Comparison of ENCODE assay signal across 8 cellular contexts in the genomic region with DNA sequence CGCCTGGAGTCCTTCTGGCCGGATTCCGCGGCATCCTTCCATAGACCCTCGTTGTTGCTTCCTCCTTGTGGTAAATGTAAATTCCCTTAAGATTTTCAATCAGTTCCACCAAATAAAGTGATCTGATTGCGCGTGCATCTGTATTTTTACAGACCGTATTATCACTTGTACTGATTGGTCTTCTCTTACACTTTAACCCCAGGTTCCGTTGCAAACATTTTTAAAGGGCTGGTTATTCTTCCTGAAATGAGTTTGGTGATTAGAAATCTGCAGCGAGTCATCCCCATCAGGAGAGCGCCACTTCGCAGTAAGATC. TPM values are rescaled to one million over a fixed set of nuclear protein-coding genes. Genes with fewer than 3 reads are reported as not detected.
DNase-seq lines count a peak whose midpoint lies in the region; ATAC-seq, FAIRE-seq and TF ChIP-seq lines count a peak whose summit lies in the region.

No MANE protein-coding gene starts in this region.

- ATAC-seq in HG03342 (IDR thresholded peaks at IDR 0.05; ENCODE audit: unreplicated experiment) = no peak

- TF ChIP-seq CTCF in RWPE1 (conservative IDR thresholded peaks at IDR 0.05; ENCODE audit: low read depth) = no peak
- no peak for TF ChIP-seq CTCF in fibroblast of mammary gland (conservative IDR thresholded peaks at IDR 0.05; ENCODE audit: control insufficient read depth, insufficient read depth, low read depth, low read length)

- CTCF ChIA-PET in RWPE1 (lab: Yijun Ruan, JAX) = no interaction called here

- peak overlapping the region; percentile 97 for H3K27ac ChIP-seq in RWPE1

- POLR2A ChIA-PET in RWPE1 (lab: Yijun Ruan, JAX; ENCODE audit: low non-redundant PET) = interaction anchor here (1.0 kb wide), 1 partner anchor 143 kb away, joined by 4 read pairs; no protein-coding TSS in a partner anchor

- H3K4me3 ChIP-seq in fibroblast of mammary gland (ENCODE audit: control insufficient read depth, low read depth, low read length) = peak overlapping the region; percentile 69

- FAIRE-seq in H54 (lab: Jason Lieb, UNC) = no peak

- no peak for TF ChIP-seq POLR2A in H54 (IDR thresholded peaks at IDR 0.05; ENCODE audit: low read depth, low read length)

- peak; percentile 56 for DNase-seq in SKM-1 (lab: John Stamatoyannopoulos, UW; ENCODE audit: unreplicated experiment)
- DNase-seq in SKM-1 treated with dmso at 0.1 percent for 144 hours (lab: John Stamatoyannopoulos, UW; ENCODE audit: unreplicated experiment) = no peak
- no peak for DNase-seq in RWPE1 (ENCODE audit: low spot score)
- peak; percentile 75 for DNase-seq in fibroblast of mammary gland (ENCODE audit: low read depth)
- peak; percentile 43 for DNase-seq in renal cortical epithelial cell (ENCODE audit: low read depth)
- no peak for DNase-seq in A172 (ENCODE audit: low spot score)
- no peak for DNase-seq in H54 (ENCODE audit: insufficient read length, low spot score)

RNA-seq across cellular contexts. Expression of a gene that starts 0.5 kb away (rescaled TPM):
- 3.1 and 9.0 TPM in 2 replicates for total RNA-seq in renal cortical epithelial cell
- 13.7 and 25.5 TPM in 2 replicates for total RNA-seq in A172 (2014; rRNA removed; shearing (Covaris generic))

RNA-seq across cellular contexts. Expression of a gene that starts 1.2 kb away (rescaled TPM):
- 39.4 and 81.7 TPM in 2 replicates for total RNA-seq in renal cortical epithelial cell
- 57.6 and 61.7 TPM in 2 replicates for total RNA-seq in A172 (2014; rRNA removed; shearing (Covaris generic))

RNA-seq across cellular contexts. Expression of a gene that starts 37.0 kb away (rescaled TPM):
- total RNA-seq in renal cortical epithelial cell = 1.8 and 1.9 TPM in 2 replicates
- total RNA-seq in A172 (2014; rRNA removed; shearing (Covaris generic)) = 7.8 and 8.9 TPM in 2 replicates

RNA-seq across cellular contexts. Expression of a gene that starts 37.3 kb away (rescaled TPM):
- 14.4 and 27.1 TPM in 2 replicates for total RNA-seq in renal cortical epithelial cell
- 20.1 and 20.5 TPM in 2 replicates for total RNA-seq in A172 (2014; rRNA removed; shearing (Covaris generic))

RNA-seq across cellular contexts. Expression of a gene that starts 58.1 kb away (rescaled TPM):
- total RNA-seq in renal cortical epithelial cell = 34.2 and 80.6 TPM in 2 replicates
- total RNA-seq in A172 (2014; rRNA removed; shearing (Covaris generic)) = 76.0 and 95.1 TPM in 2 replicates

Comparison
In these comparisons a context has a peak if more than half of its experiments do, and no peak if none do; other contexts are left out.
1. DNase-seq: peak in SKM-1 (single experiment), fibroblast of mammary gland (single experiment) and renal cortical epithelial cell (single experiment); none in SKM-1 treated with dmso at 0.1 percent for 144 hours (single experiment), RWPE1 (single experiment), A172 (single experiment) and H54 (single experiment).